17 cellular contexts compared by ENCODE assay signal in the genomic region with DNA sequence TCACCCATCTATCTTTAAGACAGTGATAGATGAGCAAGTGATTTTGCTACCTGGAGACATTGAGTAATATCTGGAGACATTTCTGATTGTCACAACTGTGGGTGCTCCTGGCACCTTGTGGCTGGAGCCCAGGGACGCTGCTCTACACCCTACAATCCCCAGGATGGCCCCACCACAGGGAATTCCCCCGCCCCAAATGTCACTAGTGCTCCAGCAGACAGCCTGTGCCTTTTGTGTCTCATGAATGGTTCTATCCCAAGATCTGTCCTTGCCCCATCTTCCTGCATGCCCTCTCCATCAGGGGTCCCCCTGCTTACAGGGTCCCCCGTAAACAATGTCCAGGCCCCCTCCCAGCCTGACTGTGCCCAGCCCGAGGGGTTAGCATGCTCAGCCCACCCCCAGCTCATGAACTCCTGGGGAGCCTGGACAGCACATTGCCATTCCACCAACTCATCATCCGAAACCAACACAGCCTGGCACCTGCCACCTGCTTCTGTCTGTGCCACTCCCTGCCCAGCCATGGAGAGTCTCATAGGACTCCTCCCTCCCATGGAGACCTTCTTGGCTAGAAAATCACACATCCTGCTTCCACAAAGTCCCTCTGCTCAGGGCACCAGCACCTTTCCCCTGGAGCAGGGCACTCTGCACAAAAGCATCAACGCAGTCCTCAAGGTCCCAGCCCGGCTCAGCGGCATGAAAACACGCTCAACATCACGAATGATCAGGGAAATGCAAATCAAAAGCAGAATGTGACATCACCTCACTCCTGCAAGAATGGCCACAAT. TPM values are rescaled to one million over a fixed set of nuclear protein-coding genes. Genes with fewer than 3 reads are reported as not detected.
DNase-seq lines count a peak whose midpoint lies in the region; ATAC-seq and TF ChIP-seq lines count a peak whose summit lies in the region.
"Had no signal": no experiment of that assay in that cellular context is flagged by ENCODE, and none has a peak within 500 bp of the region (broad histone marks: within the 10 kb centered on the region; RNA-seq: fewer than 3 reads in every experiment).

No MANE protein-coding gene starts in this region.

- no peak overlapping the region for H3K27ac ChIP-seq in heart right ventricle
- H3K27ac ChIP-seq: foreskin keratinocyte had no signal

- peaks cover 23% of the 10 kb centered on the region for H3K36me3 Mint-ChIP-seq in activated B cell treated with CpG ODN at 0.5 μM for 24 hours (ENCODE audit: low read depth)

- no peaks in the 10 kb centered on the region for H3K9me3 Mint-ChIP-seq in activated B cell treated with CpG ODN at 0.5 μM for 24 hours

- peaks cover 10% of the 10 kb centered on the region for H3K4me1 Mint-ChIP-seq in activated B cell treated with CpG ODN at 0.5 μM for 24 hours

- peak in 2 of 3 donors; percentile 42 to 63 for DNase-seq in stimulated activated CD4-positive, alpha-beta T cell treated with anti-CD3 and anti-CD28 coated beads, Interleukin-12 subunit alpha, Interleukin-12 subunit beta, amount 100 ng/mL, for 48 hours (ENCODE audit: low read depth in 2 of 3, low spot score in 1 of 3)
- no peak for DNase-seq in stimulated activated CD4-positive, alpha-beta T cell treated with anti-CD3 and anti-CD28 coated beads, Interleukin-12 subunit alpha, Interleukin-12 subunit beta, amount 100 ng/mL, for 4 hours
- peak; percentile 12 for DNase-seq in activated B cell treated with CpG ODN at 0.5 μM for 24 hours
- peak; percentile 5 for DNase-seq in mucosa of gallbladder (ENCODE audit: low spot score)
- DNase-seq in Ammon's horn (ENCODE audit: low spot score), result no peak
- DNase-seq in heart right ventricle, result no peak
- DNase-seq: activated gamma-delta T cell, cortex of kidney, foreskin keratinocyte, GOT3, KG1, left ventricle myocardium superior, NCI-H1417, NCI-H2171, posterior cingulate gyrus had no signal

- H3K27me3 Mint-ChIP-seq in activated B cell treated with CpG ODN at 0.5 μM for 24 hours, result no peaks in the 10 kb centered on the region

- CTCF ChIA-PET in activated B cell treated with CpG ODN at 0.5 μM for 24 hours (lab: Charles Lee), result no interaction called here

- intact Hi-C loops in activated B cell treated with CpG ODN at 0.5 μM for 24 hours (cut with micrococcal nuclease), result loop anchor here (10.0 kb wide), 1 partner anchor 1074 kb away; no protein-coding TSS in a partner anchor
- intact Hi-C loops in heart right ventricle (cut with DNase I), result no loop called here

- H3K4me1 ChIP-seq in heart right ventricle, result peaks cover 0 to 7% (median 0%) of the 10 kb centered on the region in 9 donors
- H3K4me1 ChIP-seq: foreskin keratinocyte had no signal

- H3K4me3 Mint-ChIP-seq in activated B cell treated with CpG ODN at 0.5 μM for 24 hours, result no peak overlapping the region

- POLR2A ChIA-PET in activated B cell treated with CpG ODN at 0.5 μM for 24 hours (lab: Charles Lee), result no interaction called here

- H3K27me3 ChIP-seq in heart right ventricle, result peaks cover 0 to 14% (median 0%) of the 10 kb centered on the region in 7 donors
- H3K27me3 ChIP-seq: foreskin keratinocyte had no signal

- H3K4me3 ChIP-seq in heart right ventricle, result no peak overlapping the region

- no peak for TF ChIP-seq CTCF in activated B cell treated with CpG ODN at 0.5 μM for 24 hours (IDR thresholded peaks at IDR 0.05)
- no peak for TF ChIP-seq CTCF in heart right ventricle (IDR thresholded peaks at IDR 0.05)

- 77 to 84% methylated on average over 10 of the region's 10 CpGs for whole genome bisulfite sequencing in heart right ventricle, 2 donors

- H3K27ac Mint-ChIP-seq in activated B cell treated with CpG ODN at 0.5 μM for 24 hours, result no peak overlapping the region

- no peaks in the 10 kb centered on the region for H3K9me3 ChIP-seq in heart right ventricle

- H3K36me3 ChIP-seq in heart right ventricle, result no peaks in the 10 kb centered on the region

- ATAC-seq in activated B cell treated with CpG ODN at 0.5 μM for 24 hours (ENCODE audit: low read depth), result no peak
- no peak for ATAC-seq in HG03025 (IDR thresholded peaks at IDR 0.05; ENCODE audit: low FRiP score, unreplicated experiment)
- no peak for ATAC-seq in heart right ventricle
- ATAC-seq: foreskin keratinocyte, left ventricle myocardium superior had no signal

RNA-seq across cellular contexts. Expression of gene P2RY8, which starts 5.7 kb away (rescaled TPM):
- total RNA-seq in activated B cell treated with CpG ODN at 0.5 μM for 24 hours, result 315 and 332 TPM in 2 replicates
- 2.3 TPM for total RNA-seq in mucosa of gallbladder
- total RNA-seq in heart right ventricle, result 1 to 10 TPM; 1.2 to 6.7 (median 4.1) TPM
- polyA plus RNA-seq in heart right ventricle, result 1 to 10 TPM; 1.0 to 3.2 TPM
- total RNA-seq: foreskin keratinocyte, myocyte had no signal
- polyA plus RNA-seq: foreskin keratinocyte had no signal

Comparison
In these comparisons a context has a peak if more than half of its experiments do, and no peak if none do; other contexts are left out.
1. DNase-seq: peak in stimulated activated CD4-positive, alpha-beta T cell treated with anti-CD3 and anti-CD28 coated beads, Interleukin-12 subunit alpha, Interleukin-12 subunit beta, amount 100 ng/mL, for 48 hours (2 of 3), activated B cell treated with CpG ODN at 0.5 μM for 24 hours (single experiment) and mucosa of gallbladder (single experiment); none in stimulated activated CD4-positive, alpha-beta T cell treated with anti-CD3 and anti-CD28 coated beads, Interleukin-12 subunit alpha, Interleukin-12 subunit beta, amount 100 ng/mL, for 4 hours (single experiment), Ammon's horn (single experiment) and heart right ventricle (0 of 2).
2. RNA of gene P2RY8, which starts 5.7 kb away (total RNA-seq): 315 to 332 TPM in activated B cell treated with CpG ODN at 0.5 μM for 24 hours; 1.2 to 6.7 TPM in heart right ventricle and 2.3 TPM in mucosa of gallbladder (single experiment); every median in the first group is over 10 times any median in the second.